In genomic region chr14:55807536-55807935, GRCh38 we compare ENCODE assay signal across 9 cellular contexts.
A peak's percentile ranks its signal among the peaks of the same experiment; 100 is the strongest.
DNase-seq lines count a peak whose midpoint lies in the region; ATAC-seq and TF ChIP-seq lines count a peak whose summit lies in the region.
"Had no signal": no experiment of that assay in that cellular context is flagged by ENCODE, and none has a peak within 500 bp of the region (broad histone marks: within the 10 kb centered on the region; RNA-seq: fewer than 3 reads in every experiment).

No MANE protein-coding gene starts in this region.

- no peak for ATAC-seq in CD8-positive, alpha-beta T cell
- ATAC-seq in GM21447 (IDR thresholded peaks at IDR 0.05; ENCODE audit: unreplicated experiment) (peak; percentile 10), lower lobe of right lung (peak in 1 of 2 donors; percentile 39)

- no peak for TF ChIP-seq CTCF in CD8-positive, alpha-beta T cell (IDR thresholded peaks at IDR 0.05)
- TF ChIP-seq CTCF in lower lobe of right lung (IDR thresholded peaks at IDR 0.05) (no peak), sigmoid colon (IDR thresholded peaks at IDR 0.05) (no peak), vagina (IDR thresholded peaks at IDR 0.05) (no peak)

- 16 to 45% methylated on average over 6 of the region's 6 CpGs for WGBS in sigmoid colon, 2 donors

- peaks cover 17% of the 10 kb centered on the region for H3K4me1 ChIP-seq in CD8-positive, alpha-beta T cell (ENCODE audit: insufficient read depth, low read length)
- H3K4me1 ChIP-seq in lower lobe of right lung, result peaks cover 15% of the 10 kb centered on the region
- no peaks in the 10 kb centered on the region for H3K4me1 ChIP-seq in sigmoid colon
- H3K4me1 ChIP-seq in vagina, result peaks cover 23% of the 10 kb centered on the region

- POLR2A ChIA-PET in CD8-positive, alpha-beta T cell (lab: Charles Lee), result no interaction called here

- H3K9me3 Mint-ChIP-seq in CD8-positive, alpha-beta T cell, result no peaks in the 10 kb centered on the region
- H3K9me3 Mint-ChIP-seq in activated naive CD8-positive, alpha-beta T cell treated with anti-CD3 and anti-CD28 coated beads for 36 hours, result peaks cover 14% of the 10 kb centered on the region

- no peak overlapping the region for H3K4me3 ChIP-seq in CD8-positive, alpha-beta T cell (ENCODE audit: low read depth, low read length)
- H3K4me3 ChIP-seq in lower lobe of right lung (no peak overlapping the region), sigmoid colon (no peak overlapping the region), vagina (no peak overlapping the region)

- CTCF ChIA-PET in CD8-positive, alpha-beta T cell (lab: Charles Lee), result interaction anchor here (0.6 kb wide), 1 partner anchor 36 kb away, joined by 3 read pairs; no protein-coding TSS in a partner anchor

- H3K27ac ChIP-seq in CD8-positive, alpha-beta T cell (ENCODE audit: low read depth, low read length), result peak overlapping the region; percentile 25
- H3K27ac ChIP-seq in lower lobe of right lung, result peak overlapping the region; percentile 71
- peak overlapping the region in 2 of 4 donors; percentile 36 to 57 for H3K27ac ChIP-seq in sigmoid colon
- no peak overlapping the region for H3K27ac ChIP-seq in vagina

- intact Hi-C loops in CD8-positive, alpha-beta T cell (cut with DNase I, micrococcal nuclease), result loop anchor here (2.0 to 5.0 kb wide), 2 partner anchors 309 to 310 kb away; partner anchors contain the start of gene PELI2 (in 1 of the 2)
- intact Hi-C loops in lower lobe of right lung (cut with DNase I), result no loop called here
- intact Hi-C loops in sigmoid colon (cut with DNase I), result no loop called here
- intact Hi-C loops in vagina (cut with DNase I), result no loop called here

- H3K4me3 Mint-ChIP-seq in CD8-positive, alpha-beta T cell, result peak overlapping the region; percentile 44
- no peak overlapping the region for H3K4me3 Mint-ChIP-seq in activated naive CD8-positive, alpha-beta T cell treated with anti-CD3 and anti-CD28 coated beads for 36 hours

- DNase-seq in CD8-positive, alpha-beta T cell, result no peak
- no peak for DNase-seq in activated naive CD8-positive, alpha-beta T cell treated with anti-CD3 and anti-CD28 coated beads for 36 hours
- no peak for DNase-seq in lower lobe of right lung
- no peak for DNase-seq in sigmoid colon
- no peak for DNase-seq in vagina (ENCODE audit: extremely low spot score in 2 of 2)
- no peak for DNase-seq in stimulated activated CD4-positive, alpha-beta T cell treated with anti-CD3 and anti-CD28 coated beads, Interleukin-2, amount 100 ng/mL, for 48 hours
- no peak for DNase-seq in NK-92 treated with Interleukin-12 subunit alpha and Interleukin-12 subunit beta, amount 100 ng/mL, for 24 hours (lab: John Stamatoyannopoulos, UW)
- DNase-seq: GOT3 had no signal

- no peak for TF ChIP-seq EP300 in sigmoid colon (IDR thresholded peaks at IDR 0.05)

- no peak for TF ChIP-seq POLR2A in sigmoid colon (IDR thresholded peaks at IDR 0.05)
- no peak for TF ChIP-seq POLR2A in vagina (IDR thresholded peaks at IDR 0.05)

- H3K36me3 Mint-ChIP-seq in CD8-positive, alpha-beta T cell, result no peaks in the 10 kb centered on the region
- H3K36me3 Mint-ChIP-seq in activated naive CD8-positive, alpha-beta T cell treated with anti-CD3 and anti-CD28 coated beads for 36 hours, result peaks cover 5% of the 10 kb centered on the region

- peaks cover 24% of the 10 kb centered on the region for H3K4me1 Mint-ChIP-seq in CD8-positive, alpha-beta T cell (ENCODE audit: low read depth)
- peaks cover 31% of the 10 kb centered on the region for H3K4me1 Mint-ChIP-seq in activated naive CD8-positive, alpha-beta T cell treated with anti-CD3 and anti-CD28 coated beads for 36 hours

- H3K36me3 ChIP-seq in CD8-positive, alpha-beta T cell (ENCODE audit: insufficient read depth, low read length), result no peaks in the 10 kb centered on the region
- H3K36me3 ChIP-seq in lower lobe of right lung (no peaks in the 10 kb centered on the region), sigmoid colon (no peaks in the 10 kb centered on the region), vagina (no peaks in the 10 kb centered on the region)

- H3K9me3 ChIP-seq in CD8-positive, alpha-beta T cell (ENCODE audit: low read length), result no peaks in the 10 kb centered on the region
- H3K9me3 ChIP-seq in lower lobe of right lung (no peaks in the 10 kb centered on the region), sigmoid colon (peaks cover 0 to 2% (median 0%) of the 10 kb centered on the region in 4 donors), vagina (no peaks in the 10 kb centered on the region)

- H3K27me3 Mint-ChIP-seq in CD8-positive, alpha-beta T cell (ENCODE audit: low read depth), result no peaks in the 10 kb centered on the region
- no peaks in the 10 kb centered on the region for H3K27me3 Mint-ChIP-seq in activated naive CD8-positive, alpha-beta T cell treated with anti-CD3 and anti-CD28 coated beads for 36 hours

- peak overlapping the region; percentile 85 for H3K27ac Mint-ChIP-seq in CD8-positive, alpha-beta T cell
- peak overlapping the region; percentile 62 for H3K27ac Mint-ChIP-seq in activated naive CD8-positive, alpha-beta T cell treated with anti-CD3 and anti-CD28 coated beads for 36 hours

- no peaks in the 10 kb centered on the region for H3K27me3 ChIP-seq in CD8-positive, alpha-beta T cell (ENCODE audit: insufficient read depth, low read length)
- H3K27me3 ChIP-seq in lower lobe of right lung (ENCODE audit: low read depth), result no peaks in the 10 kb centered on the region
- H3K27me3 ChIP-seq in sigmoid colon, result no peaks in the 10 kb centered on the region
- no peaks in the 10 kb centered on the region for H3K27me3 ChIP-seq in vagina

Comparison
In these comparisons a context has a peak if more than half of its experiments do, and no peak if none do; other contexts are left out.
1. intact Hi-C loops: an anchor here in CD8-positive, alpha-beta T cell (2.0 to 5.0 kb wide); none called in lower lobe of right lung, sigmoid colon and vagina.